ENCODE assay signal across 28 cellular contexts in the genomic region with DNA sequence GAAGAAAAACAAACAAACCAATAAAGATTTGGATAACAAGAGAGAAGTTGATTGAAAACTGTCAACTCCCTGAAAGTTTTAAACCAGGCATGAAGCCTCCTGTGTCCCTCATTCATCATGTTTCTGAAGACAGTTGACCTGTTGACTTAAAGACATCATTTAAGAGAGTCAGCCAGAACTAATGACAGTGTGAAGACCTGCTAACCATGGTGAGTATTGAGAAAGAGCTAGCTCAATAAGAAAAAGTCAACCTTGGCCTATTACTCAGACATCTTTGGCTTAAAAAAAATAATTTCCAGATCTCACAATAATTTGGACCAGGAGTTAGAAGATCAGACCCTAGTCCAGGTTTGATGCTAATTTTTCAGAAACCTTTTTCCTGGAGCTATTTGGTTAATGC. TPM values are rescaled to one million over a fixed set of nuclear protein-coding genes. Genes with fewer than 3 reads are reported as not detected.
"Had no signal": no experiment of that assay in that cellular context is flagged by ENCODE, and none has a peak within 500 bp of the region (broad histone marks: within the 10 kb centered on the region; RNA-seq: fewer than 3 reads in every experiment).

No MANE protein-coding gene starts in this region.

- H3K9me3 ChIP-seq: lower lobe of right lung, sigmoid colon, stomach, tibial artery, upper lobe of right lung had no signal

- H2AFZ ChIP-seq: hepatocyte had no signal

- H3K4me3 ChIP-seq: hepatocyte, lower lobe of right lung, sigmoid colon, stomach, tibial artery, upper lobe of right lung had no signal

- H3K79me2 ChIP-seq: hepatocyte had no signal

- ATAC-seq: activated CD4-positive, CD25-positive, alpha-beta regulatory T cell treated with anti-CD3 and anti-CD28 coated beads, Interleukin-2, amount 50 U/mL, for 24 hours; lower lobe of right lung; natural killer cell treated with Interleukin-12 subunit alpha and Interleukin-12 subunit beta and Interleukin-15 and Interleukin-18, amount 100 ng/mL, for 72 hours; stimulated activated naive B cell treated with anti-CD40 and anti-IgM and Interleukin-4, amounts not matched to agents 10 μg/mL and 1 μg/mL and 100 μg/mL, for 72 hours; upper lobe of right lung had no signal

- H3K4me2 ChIP-seq: hepatocyte had no signal

- H3K36me3 ChIP-seq: lower lobe of right lung, sigmoid colon, stomach, tibial artery, upper lobe of right lung, WERI-Rb-1 had no signal

- H3K27me3 ChIP-seq: hepatocyte, sigmoid colon, stomach, tibial artery, upper lobe of right lung had no signal

- DNase-seq: activated CD4-positive, alpha-beta memory T cell treated with anti-CD3 and anti-CD28 coated beads, Interleukin-2, amount 10 ng/mL, durations not matched to agents 7 days and 5 days; activated CD4-positive, alpha-beta T cell treated with anti-CD3 and anti-CD28 coated beads for 48 hours; activated CD8-positive, alpha-beta memory T cell treated with anti-CD3 and anti-CD28 coated beads, Interleukin-2, amount 50 U/mL, for 48 hours; activated gamma-delta T cell; activated naive CD4-positive, alpha-beta T cell treated with anti-CD3 and anti-CD28 coated beads, Interleukin-2, amount 10 ng/mL, durations not matched to agents 7 days and 5 days; activated naive CD8-positive, alpha-beta T cell treated with anti-CD3 and anti-CD28 coated beads, Interleukin-2, amount 10 ng/mL, durations not matched to agents 7 days and 5 days; activated T-cell treated with anti-CD3 and anti-CD28 coated beads, Interleukin-2, amount 50 U/mL, for 24 hours; amniotic stem cell; central memory CD4-positive, alpha-beta T cell; foreskin melanocyte; kidney; lower lobe of right lung; mesendoderm; posterior cingulate gyrus; sigmoid colon; stimulated activated CD4-positive, alpha-beta T cell treated with anti-CD3 and anti-CD28 coated beads, Interleukin-15, amount 100 ng/mL, for 24 hours; stimulated activated CD4-positive, alpha-beta T cell treated with anti-CD3 and anti-CD28 coated beads, Interleukin-2, amount 100 ng/mL, for 24 hours; stimulated activated naive B cell treated with anti-CD40 and anti-IgM and Interleukin-4, amounts not matched to agents 10 μg/mL and 1 μg/mL and 100 μg/mL, for 72 hours; stomach; SW 1271; T-helper 9 cell; tibial artery; upper lobe of right lung; WERI-Rb-1 had no signal

- H3K27ac ChIP-seq: hepatocyte, lower lobe of right lung, sigmoid colon, stomach, tibial artery, upper lobe of right lung, WERI-Rb-1 had no signal

RNA-seq across cellular contexts. Expression of gene ANKRD1, which starts 45.3 kb away (rescaled TPM):
- total RNA-seq: activated CD4-positive, alpha-beta memory T cell treated with anti-CD3 and anti-CD28 coated beads, Interleukin-2, amount 10 ng/mL, durations not matched to agents 7 days and 5 days; activated naive CD8-positive, alpha-beta T cell treated with anti-CD3 and anti-CD28 coated beads, Interleukin-2, amount 10 ng/mL, durations not matched to agents 7 days and 5 days; kidney; mononuclear cell; natural killer cell treated with Interleukin-12 subunit alpha and Interleukin-12 subunit beta and Interleukin-15 and Interleukin-18, amount 100 ng/mL, for 72 hours; sigmoid colon had no signal
